ENCODE assay signal across 11 cellular contexts in the genomic region with DNA sequence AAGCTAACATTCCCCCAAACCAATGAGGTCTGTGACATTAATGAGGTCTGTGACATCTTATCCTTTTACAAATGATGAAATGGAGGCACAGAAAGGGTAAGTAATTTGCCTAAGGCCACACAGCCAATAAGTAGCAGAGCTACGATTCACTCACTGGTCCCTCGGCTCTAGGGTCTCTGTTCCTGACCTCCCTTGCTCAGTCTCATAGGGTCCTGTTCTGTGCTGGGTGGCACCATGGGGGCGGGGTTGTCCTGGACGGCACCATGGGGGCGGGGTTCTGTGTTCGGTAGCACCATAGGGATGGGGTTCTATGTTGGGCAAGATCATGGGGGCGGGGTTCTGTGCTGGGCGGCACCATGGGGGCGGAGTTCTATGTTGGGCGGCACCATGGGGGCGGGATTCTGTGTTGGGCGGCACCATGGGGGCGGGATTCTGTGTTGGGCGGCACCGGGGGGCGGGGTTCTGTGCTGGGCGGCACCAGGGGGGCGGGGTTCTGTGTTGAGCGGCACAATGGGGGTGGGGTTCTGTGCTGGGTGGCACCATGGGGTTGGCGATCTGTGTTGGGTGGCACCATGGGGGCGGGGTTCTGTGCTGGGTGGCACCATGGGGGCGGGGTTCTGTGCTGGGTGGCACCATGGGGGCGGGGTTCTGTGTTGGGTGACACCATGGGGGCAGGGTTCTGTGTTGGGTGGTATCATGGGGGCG. TPM values are rescaled to one million over a fixed set of nuclear protein-coding genes. Genes with fewer than 3 reads are reported as not detected.
DNase-seq lines count a peak whose midpoint lies in the region; ATAC-seq and TF ChIP-seq lines count a peak whose summit lies in the region.
"Had no signal": no experiment of that assay in that cellular context is flagged by ENCODE, and none has a peak within 500 bp of the region (broad histone marks: within the 10 kb centered on the region; RNA-seq: fewer than 3 reads in every experiment).

No MANE protein-coding gene starts in this region.

- 94% methylated on average over 24 of the region's 24 CpGs for WGBS in right cardiac atrium

- H3K27me3 ChIP-seq in right cardiac atrium (ENCODE audit: control insufficient read depth, insufficient read depth) (no peaks in the 10 kb centered on the region), right atrium auricular region (no peaks in the 10 kb centered on the region), colonic mucosa (no peaks in the 10 kb centered on the region)
- H3K27me3 ChIP-seq: ascending aorta; BLaER1 treated with 17β-estradiol and CSF1 and Interleukin-3, amounts not matched to agents 10 nM and 100 nM had no signal

- H3K36me3 ChIP-seq in right atrium auricular region (peaks cover 10% of the 10 kb centered on the region), colonic mucosa (peaks cover 6% of the 10 kb centered on the region)

- no peaks in the 10 kb centered on the region for H3K4me1 ChIP-seq in right cardiac atrium (ENCODE audit: control insufficient read depth, insufficient read depth, low read length)
- H3K4me1 ChIP-seq in right atrium auricular region = no peaks in the 10 kb centered on the region
- H3K4me1 ChIP-seq in colonic mucosa = no peaks in the 10 kb centered on the region
- H3K4me1 ChIP-seq: ascending aorta had no signal

- intact Hi-C loops in right cardiac atrium (cut with DNase I) (no loop called here), colonic mucosa (cut with DNase I) (no loop called here)

- DNase-seq in right cardiac atrium (peak in 2 of 3 donors; percentile 32 to 58), right atrium auricular region (ENCODE audit: low spot score) (no peak), SK-MEL-5 (ENCODE audit: low read depth, low spot score) (peak; percentile 25), colonic mucosa (peak; percentile 51), LoVo (ENCODE audit: low spot score) (no peak)
- peak; percentile 39 for DNase-seq in stimulated activated naive CD8-positive, alpha-beta T cell treated with anti-CD3 and anti-CD28 coated beads, Interleukin-15, Interleukin-2, amounts not matched to agents 100 U/mL and 50 U/mL, for 24 hours
- DNase-seq: NCI-H187 had no signal

- H3K9me3 ChIP-seq in right cardiac atrium (ENCODE audit: control insufficient read depth, low read length) (no peaks in the 10 kb centered on the region), right atrium auricular region (no peaks in the 10 kb centered on the region), colonic mucosa (no peaks in the 10 kb centered on the region)
- H3K9me3 ChIP-seq: ascending aorta; BLaER1 treated with 17β-estradiol and CSF1 and Interleukin-3, amounts not matched to agents 10 nM and 100 nM had no signal

- in situ Hi-C loops in SK-MEL-5 (cut with HindIII; ENCODE audit: low pct_unique_long_range_greater_than_20kb, low sequenced_read_pairs) = no loop called here

- H3K9ac ChIP-seq in colonic mucosa (ENCODE audit: low read depth in 2 of 2, low read length in 2 of 2) = no peak overlapping the region
- H3K9ac ChIP-seq: BLaER1 treated with 17β-estradiol and CSF1 and Interleukin-3, amounts not matched to agents 10 nM and 100 nM had no signal

- H3K27ac ChIP-seq in right cardiac atrium (ENCODE audit: low read length) = no peak overlapping the region
- H3K27ac ChIP-seq in right atrium auricular region = no peak overlapping the region
- no peak overlapping the region for H3K27ac ChIP-seq in colonic mucosa
- H3K27ac ChIP-seq: ascending aorta; BLaER1 treated with 17β-estradiol and CSF1 and Interleukin-3, amounts not matched to agents 10 nM and 100 nM had no signal

- ATAC-seq in right cardiac atrium (no peak), HG03378 (IDR thresholded peaks at IDR 0.05; ENCODE audit: unreplicated experiment) (no peak), HG03196 (IDR thresholded peaks at IDR 0.05; ENCODE audit: unreplicated experiment) (no peak)
- no peak for ATAC-seq in stimulated activated naive CD8-positive, alpha-beta T cell treated with anti-CD3 and anti-CD28 coated beads, Interleukin-15, Interleukin-2, amounts not matched to agents 100 U/mL and 50 U/mL, for 24 hours

- TF ChIP-seq CTCF in right atrium auricular region (IDR thresholded peaks at IDR 0.05) (no peak), colonic mucosa (IDR thresholded peaks at IDR 0.05) (no peak)

- H3K4me3 ChIP-seq in right cardiac atrium (ENCODE audit: low read length) = no peak overlapping the region
- H3K4me3 ChIP-seq in right atrium auricular region = no peak overlapping the region
- H3K4me3 ChIP-seq in colonic mucosa = no peak overlapping the region
- H3K4me3 ChIP-seq: ascending aorta; BLaER1 treated with 17β-estradiol and CSF1 and Interleukin-3, amounts not matched to agents 10 nM and 100 nM had no signal

RNA-seq across cellular contexts. Expression of a gene that starts 55.6 kb away (rescaled TPM):
- total RNA-seq in right cardiac atrium (10 to 100 TPM; 67.1 to 72.1 (median 70.0) TPM), right atrium auricular region (10 to 100 TPM; 47.5 to 54.0 TPM), colonic mucosa (100 to 1,000 TPM; 215 to 226 TPM)
- 51.4 TPM for polyA plus RNA-seq in right cardiac atrium
- 38.5 and 44.7 TPM in 2 replicates for total RNA-seq in SK-MEL-5 (2014; rRNA removed; shearing (Covaris generic))
- 75.8 and 96.1 TPM in 2 replicates for polyA plus RNA-seq in SK-MEL-5 (2015; cell fraction: cytosol; rRNA removed)
- 17.8 and 20.8 TPM in 2 replicates for polyA plus RNA-seq in SK-MEL-5 (2015; cell fraction: nucleus; rRNA removed)

Comparison
In these comparisons a context has a peak if more than half of its experiments do, and no peak if none do; other contexts are left out.
1. DNase-seq: peak in right cardiac atrium (2 of 3), SK-MEL-5 (single experiment), colonic mucosa (single experiment) and stimulated activated naive CD8-positive, alpha-beta T cell treated with anti-CD3 and anti-CD28 coated beads, Interleukin-15, Interleukin-2, amounts not matched to agents 100 U/mL and 50 U/mL, for 24 hours (single experiment); none in right atrium auricular region (single experiment) and LoVo (single experiment).